9 cellular contexts compared by ENCODE assay signal in genomic region chr20:53580376-53581111, GRCh38. TPM values are rescaled to one million over a fixed set of nuclear protein-coding genes. Genes with fewer than 3 reads are reported as not detected.
DNase-seq lines count a peak whose midpoint lies in the region; ATAC-seq and TF ChIP-seq lines count a peak whose summit lies in the region.
"Had no signal": no experiment of that assay in that cellular context is flagged by ENCODE, and none has a peak within 500 bp of the region (broad histone marks: within the 10 kb centered on the region; RNA-seq: fewer than 3 reads in every experiment).

No MANE protein-coding gene starts in this region.

- H3K4me1 ChIP-seq in CD4-positive, CD25-positive, alpha-beta regulatory T cell (ENCODE audit: control insufficient read depth, insufficient read depth, low read length, poor library complexity, severe bottlenecking) = peaks cover 73% of the 10 kb centered on the region
- peaks cover 44% of the 10 kb centered on the region for H3K4me1 ChIP-seq in Loucy (ENCODE audit: insufficient read depth, low read length, poor library complexity, severe bottlenecking)
- peaks cover 12 to 20% of the 10 kb centered on the region in 2 donors for H3K4me1 ChIP-seq in neuronal stem cell (ENCODE audit: control insufficient read depth in 2 of 2, insufficient read depth in 1 of 2, low read depth in 1 of 2, low read length in 2 of 2)

- no peaks in the 10 kb centered on the region for H3K9me2 ChIP-seq in Loucy (replicated peaks; ENCODE audit: low read depth, low read length)

- H2AFZ ChIP-seq in Loucy (ENCODE audit: low read length) (no peak overlapping the region), neuronal stem cell (ENCODE audit: low read length) (no peak overlapping the region)

- H3K9me3 Mint-ChIP-seq in CD4-positive, CD25-positive, alpha-beta regulatory T cell = no peaks in the 10 kb centered on the region

- H3K79me2 ChIP-seq in Loucy (ENCODE audit: insufficient read depth, low read length) = peaks cover 100% of the 10 kb centered on the region

- no peak overlapping the region for H4K8ac ChIP-seq in neuronal stem cell (ENCODE audit: low read depth, low read length)

- H2BK5ac ChIP-seq in neuronal stem cell (ENCODE audit: low read length) = no peak overlapping the region

- no CpG with 5 or more reads among the region's 7 CpGs for WGBS in neuronal stem cell (ENCODE audit: extremely low coverage in 2 of 2, insufficient read length in 2 of 2, insufficient replicate concordance in 1 of 2), 2 donors

- H3K4ac ChIP-seq in neuronal stem cell (ENCODE audit: low read length) = no peak overlapping the region

- ATAC-seq in CD4-positive, CD25-positive, alpha-beta regulatory T cell (ENCODE audit: low read depth in 2 of 2) = no peak
- ATAC-seq in HG03039 (IDR thresholded peaks at IDR 0.05; ENCODE audit: unreplicated experiment) = no peak

- H3K23ac ChIP-seq in neuronal stem cell (ENCODE audit: low read depth, low read length, poor library complexity) = no peak overlapping the region

- peak overlapping the region; percentile 85 to 95 (median 90) for H3K4me3 Mint-ChIP-seq in CD4-positive, CD25-positive, alpha-beta regulatory T cell

- H3K27ac Mint-ChIP-seq in CD4-positive, CD25-positive, alpha-beta regulatory T cell = peak overlapping the region; percentile 93 to 100 (median 94)

- peaks cover 64% of the 10 kb centered on the region for H4K20me1 ChIP-seq in Loucy (ENCODE audit: insufficient read depth, low read length, poor library complexity, severe bottlenecking)

- H3K9ac ChIP-seq in Loucy (ENCODE audit: low read depth, low read length, poor library complexity, severe bottlenecking) = peak overlapping the region; percentile 62
- H3K9ac ChIP-seq in neuronal stem cell (ENCODE audit: low read depth, low read length, poor library complexity) = no peak overlapping the region

- H3K18ac ChIP-seq in neuronal stem cell (ENCODE audit: low read length) = no peak overlapping the region

- no peak overlapping the region for H2BK12ac ChIP-seq in neuronal stem cell (ENCODE audit: low read length)

- H3K27me3 ChIP-seq in CD4-positive, CD25-positive, alpha-beta regulatory T cell (ENCODE audit: control insufficient read depth, insufficient read depth, low read length) = no peaks in the 10 kb centered on the region
- H3K27me3 ChIP-seq in Loucy (ENCODE audit: insufficient read depth, low read length, poor library complexity, severe bottlenecking) = no peaks in the 10 kb centered on the region
- H3K27me3 ChIP-seq in neuronal stem cell (ENCODE audit: control insufficient read depth in 3 of 3, insufficient read depth in 3 of 3, low read depth in 1 of 3, low read length in 3 of 3) = no peaks in the 10 kb centered on the region

- no peaks in the 10 kb centered on the region for H3K27me3 Mint-ChIP-seq in CD4-positive, CD25-positive, alpha-beta regulatory T cell

- H3K4me3 ChIP-seq in CD4-positive, CD25-positive, alpha-beta regulatory T cell (ENCODE audit: low read depth, low read length) = peak overlapping the region; percentile 87
- H3K4me3 ChIP-seq in Loucy (ENCODE audit: low read length, poor library complexity, severe bottlenecking) = peak overlapping the region; percentile 67
- peak overlapping the region; percentile 52 for H3K4me3 ChIP-seq in coronary artery
- no peak overlapping the region for H3K4me3 ChIP-seq in neuronal stem cell (ENCODE audit: low read length in 2 of 2)

- H2BK120ac ChIP-seq in neuronal stem cell (ENCODE audit: low read depth, low read length) = no peak overlapping the region

- no peak overlapping the region for H2BK15ac ChIP-seq in neuronal stem cell (ENCODE audit: low read length)

- peaks cover 15% of the 10 kb centered on the region; the same call in 1 of the 2 replicates for H3F3A ChIP-seq in Loucy (ENCODE audit: low read depth)

- no peak for TF ChIP-seq CTCF in Loucy (conservative IDR thresholded peaks at IDR 0.05; ENCODE audit: low read length)
- peak; percentile 12 for TF ChIP-seq CTCF in coronary artery (IDR thresholded peaks at IDR 0.05)

- no peaks in the 10 kb centered on the region for H3K9me3 ChIP-seq in CD4-positive, CD25-positive, alpha-beta regulatory T cell (ENCODE audit: control insufficient read depth in 2 of 2, low read length in 2 of 2)
- H3K9me3 ChIP-seq in Loucy (ENCODE audit: insufficient read depth, low read depth, low read length) (no peaks in the 10 kb centered on the region), neuronal stem cell (replicated peaks in 1 of 2; ENCODE audit: control insufficient read depth in 2 of 2, insufficient read depth in 1 of 2, low read depth in 1 of 2, low read length in 2 of 2) (peaks cover 0 to 3% of the 10 kb centered on the region in 2 donors)

- H3K4me1 Mint-ChIP-seq in CD4-positive, CD25-positive, alpha-beta regulatory T cell = peaks cover 37 to 94% (median 61%) of the 10 kb centered on the region in 4 donors

- H3K36me3 Mint-ChIP-seq in CD4-positive, CD25-positive, alpha-beta regulatory T cell = peaks cover 46% of the 10 kb centered on the region

- H3K79me1 ChIP-seq in neuronal stem cell (ENCODE audit: low read depth, low read length) = peaks cover 13% of the 10 kb centered on the region

- H3K36me3 ChIP-seq in CD4-positive, CD25-positive, alpha-beta regulatory T cell (ENCODE audit: control insufficient read depth, insufficient read depth, low read length) = peaks cover 43% of the 10 kb centered on the region
- peaks cover 74% of the 10 kb centered on the region for H3K36me3 ChIP-seq in Loucy (ENCODE audit: insufficient read depth, low read length)
- H3K36me3 ChIP-seq in neuronal stem cell (replicated peaks in 1 of 2; ENCODE audit: control insufficient read depth in 2 of 2, insufficient read depth in 2 of 2, low read length in 2 of 2) = peaks cover 36 to 74% of the 10 kb centered on the region in 2 donors

- no peak overlapping the region for H4K91ac ChIP-seq in neuronal stem cell (ENCODE audit: low read depth, low read length, poor library complexity)

- no peak overlapping the region for H2AK5ac ChIP-seq in neuronal stem cell (ENCODE audit: low read depth, low read length)

- H3K14ac ChIP-seq in neuronal stem cell (ENCODE audit: low read length) = no peak overlapping the region

- DNase-seq in CD4-positive, CD25-positive, alpha-beta regulatory T cell = peak in 2 of 3 donors; percentile 6 to 14
- DNase-seq in coronary artery (ENCODE audit: low spot score) (no peak), neuronal stem cell (ENCODE audit: low spot score) (no peak), HuH-7.5 (ENCODE audit: low spot score) (no peak), RKO (ENCODE audit: low spot score) (no peak), NCI-H226 (no peak)
- DNase-seq: NCI-H510A treated with DMSO at 0.1 percent for 48 hours had no signal

- peak overlapping the region; percentile 90 for H3K27ac ChIP-seq in CD4-positive, CD25-positive, alpha-beta regulatory T cell (ENCODE audit: insufficient read depth, low read length, poor library complexity, severe bottlenecking)
- H3K27ac ChIP-seq in coronary artery = peak overlapping the region; percentile 36 to 80
- H3K27ac ChIP-seq in neuronal stem cell (replicated peaks; ENCODE audit: low read length) = peak overlapping the region; percentile 39

- H3K4me2 ChIP-seq in Loucy (ENCODE audit: low read depth, low read length, poor library complexity, severe bottlenecking) (peak overlapping the region; percentile 90), neuronal stem cell (ENCODE audit: insufficient read depth, low read length, poor library complexity, severe bottlenecking) (no peak overlapping the region)

RNA-seq across cellular contexts. Expression of gene ZNF217, which starts 13.1 kb away (rescaled TPM):
- total RNA-seq in CD4-positive, CD25-positive, alpha-beta regulatory T cell = 70.9 TPM
- 10 to 100 TPM; 15.6 to 28.6 (median 17.5) TPM for polyA plus RNA-seq in CD4-positive, CD25-positive, alpha-beta regulatory T cell
- polyA plus RNA-seq in neuronal stem cell (2013, experiment 1 of 2) = 31.6 TPM
- 32.6 TPM for polyA plus RNA-seq in neuronal stem cell (2013, experiment 2 of 2)

Comparison
In these comparisons a context has a peak if more than half of its experiments do, and no peak if none do; other contexts are left out.
1. DNase-seq: peak in CD4-positive, CD25-positive, alpha-beta regulatory T cell (2 of 3); none in coronary artery (single experiment), neuronal stem cell (single experiment), HuH-7.5 (single experiment), RKO (single experiment) and NCI-H226 (single experiment).
2. H3K27ac ChIP-seq: peak in every context shown above with its lines; median percentile 90 in CD4-positive, CD25-positive, alpha-beta regulatory T cell; 58 in coronary artery; 39 in neuronal stem cell.
3. H3K4me3 ChIP-seq: peak in CD4-positive, CD25-positive, alpha-beta regulatory T cell (single experiment), Loucy (single experiment) and coronary artery (single experiment); none in neuronal stem cell (0 of 2).